Comparison of ENCODE assay signal across 1 cellular context in the genomic region with DNA sequence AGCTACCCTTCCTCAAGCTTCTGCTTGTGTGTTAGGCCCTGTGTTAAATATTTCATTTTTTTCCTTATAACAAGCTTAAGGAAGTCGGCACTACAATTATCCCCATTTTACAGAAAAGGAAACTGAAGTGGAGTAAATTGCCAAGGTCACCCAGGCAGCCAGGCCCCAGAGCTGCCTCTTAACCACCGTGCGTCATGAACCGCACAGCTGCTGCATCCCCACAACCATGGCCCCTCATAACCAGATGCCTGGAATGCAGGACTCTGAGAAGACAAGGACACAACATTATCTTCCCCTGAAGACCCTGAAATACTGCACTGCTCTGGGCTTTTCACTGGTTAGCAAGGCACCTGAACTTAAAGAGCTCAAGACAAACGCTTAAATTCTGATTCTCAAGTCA.
TF ChIP-seq lines count a peak whose summit lies in the region.

No MANE protein-coding gene starts in this region.

TF ChIP-seq in GM23338, 12 proteins besides CTCF, POLR2A, EP300 and RAD21 (continued from another document):
- TF ChIP-seq, protein P1, sequence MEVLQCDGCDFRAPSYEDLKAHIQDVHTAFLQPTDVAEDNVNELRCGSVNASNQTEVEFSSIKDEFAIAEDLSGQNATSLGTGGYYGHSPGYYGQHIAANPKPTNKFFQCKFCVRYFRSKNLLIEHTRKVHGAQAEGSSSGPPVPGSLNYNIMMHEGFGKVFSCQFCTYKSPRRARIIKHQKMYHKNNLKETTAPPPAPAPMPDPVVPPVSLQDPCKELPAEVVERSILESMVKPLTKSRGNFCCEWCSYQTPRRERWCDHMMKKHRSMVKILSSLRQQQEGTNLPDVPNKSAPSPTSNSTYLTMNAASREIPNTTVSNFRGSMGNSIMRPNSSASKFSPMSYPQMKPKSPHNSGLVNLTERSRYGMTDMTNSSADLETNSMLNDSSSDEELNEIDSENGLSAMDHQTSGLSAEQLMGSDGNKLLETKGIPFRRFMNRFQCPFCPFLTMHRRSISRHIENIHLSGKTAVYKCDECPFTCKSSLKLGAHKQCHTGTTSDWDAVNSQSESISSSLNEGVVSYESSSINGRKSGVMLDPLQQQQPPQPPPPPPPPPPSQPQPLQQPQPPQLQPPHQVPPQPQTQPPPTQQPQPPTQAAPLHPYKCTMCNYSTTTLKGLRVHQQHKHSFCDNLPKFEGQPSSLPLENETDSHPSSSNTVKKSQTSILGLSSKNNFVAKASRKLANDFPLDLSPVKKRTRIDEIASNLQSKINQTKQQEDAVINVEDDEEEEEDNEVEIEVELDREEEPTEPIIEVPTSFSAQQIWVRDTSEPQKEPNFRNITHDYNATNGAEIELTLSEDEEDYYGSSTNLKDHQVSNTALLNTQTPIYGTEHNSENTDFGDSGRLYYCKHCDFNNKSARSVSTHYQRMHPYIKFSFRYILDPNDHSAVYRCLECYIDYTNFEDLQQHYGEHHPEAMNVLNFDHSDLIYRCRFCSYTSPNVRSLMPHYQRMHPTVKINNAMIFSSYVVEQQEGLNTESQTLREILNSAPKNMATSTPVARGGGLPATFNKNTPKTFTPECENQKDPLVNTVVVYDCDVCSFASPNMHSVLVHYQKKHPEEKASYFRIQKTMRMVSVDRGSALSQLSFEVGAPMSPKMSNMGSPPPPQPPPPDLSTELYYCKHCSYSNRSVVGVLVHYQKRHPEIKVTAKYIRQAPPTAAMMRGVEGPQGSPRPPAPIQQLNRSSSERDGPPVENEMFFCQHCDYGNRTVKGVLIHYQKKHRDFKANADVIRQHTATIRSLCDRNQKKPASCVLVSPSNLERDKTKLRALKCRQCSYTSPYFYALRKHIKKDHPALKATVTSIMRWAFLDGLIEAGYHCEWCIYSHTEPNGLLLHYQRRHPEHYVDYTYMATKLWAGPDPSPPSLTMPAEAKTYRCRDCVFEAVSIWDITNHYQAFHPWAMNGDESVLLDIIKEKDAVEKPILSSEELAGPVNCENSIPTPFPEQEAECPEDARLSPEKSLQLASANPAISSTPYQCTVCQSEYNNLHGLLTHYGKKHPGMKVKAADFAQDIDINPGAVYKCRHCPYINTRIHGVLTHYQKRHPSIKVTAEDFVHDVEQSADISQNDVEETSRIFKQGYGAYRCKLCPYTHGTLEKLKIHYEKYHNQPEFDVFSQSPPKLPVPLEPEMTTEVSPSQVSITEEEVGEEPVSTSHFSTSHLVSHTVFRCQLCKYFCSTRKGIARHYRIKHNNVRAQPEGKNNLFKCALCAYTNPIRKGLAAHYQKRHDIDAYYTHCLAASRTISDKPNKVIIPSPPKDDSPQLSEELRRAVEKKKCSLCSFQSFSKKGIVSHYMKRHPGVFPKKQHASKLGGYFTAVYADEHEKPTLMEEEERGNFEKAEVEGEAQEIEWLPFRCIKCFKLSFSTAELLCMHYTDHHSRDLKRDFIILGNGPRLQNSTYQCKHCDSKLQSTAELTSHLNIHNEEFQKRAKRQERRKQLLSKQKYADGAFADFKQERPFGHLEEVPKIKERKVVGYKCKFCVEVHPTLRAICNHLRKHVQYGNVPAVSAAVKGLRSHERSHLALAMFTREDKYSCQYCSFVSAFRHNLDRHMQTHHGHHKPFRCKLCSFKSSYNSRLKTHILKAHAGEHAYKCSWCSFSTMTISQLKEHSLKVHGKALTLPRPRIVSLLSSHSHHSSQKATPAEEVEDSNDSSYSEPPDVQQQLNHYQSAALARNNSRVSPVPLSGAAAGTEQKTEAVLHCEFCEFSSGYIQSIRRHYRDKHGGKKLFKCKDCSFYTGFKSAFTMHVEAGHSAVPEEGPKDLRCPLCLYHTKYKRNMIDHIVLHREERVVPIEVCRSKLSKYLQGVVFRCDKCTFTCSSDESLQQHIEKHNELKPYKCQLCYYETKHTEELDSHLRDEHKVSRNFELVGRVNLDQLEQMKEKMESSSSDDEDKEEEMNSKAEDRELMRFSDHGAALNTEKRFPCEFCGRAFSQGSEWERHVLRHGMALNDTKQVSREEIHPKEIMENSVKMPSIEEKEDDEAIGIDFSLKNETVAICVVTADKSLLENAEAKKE (CRISPR knock-in tag; IDR thresholded peaks at IDR 0.05), result no peak
- no peak for TF ChIP-seq NANOG (IDR thresholded peaks at IDR 0.05; ENCODE audit: borderline replicate concordance)
- no peak for TF ChIP-seq EZH2 (IDR thresholded peaks at IDR 0.05; ENCODE audit: low read depth, unreplicated experiment)
- no peak for TF ChIP-seq ZNF114 (CRISPR knock-in tag; IDR thresholded peaks at IDR 0.05)
